ENCODE assay signal across 8 cellular contexts in the genomic region with DNA sequence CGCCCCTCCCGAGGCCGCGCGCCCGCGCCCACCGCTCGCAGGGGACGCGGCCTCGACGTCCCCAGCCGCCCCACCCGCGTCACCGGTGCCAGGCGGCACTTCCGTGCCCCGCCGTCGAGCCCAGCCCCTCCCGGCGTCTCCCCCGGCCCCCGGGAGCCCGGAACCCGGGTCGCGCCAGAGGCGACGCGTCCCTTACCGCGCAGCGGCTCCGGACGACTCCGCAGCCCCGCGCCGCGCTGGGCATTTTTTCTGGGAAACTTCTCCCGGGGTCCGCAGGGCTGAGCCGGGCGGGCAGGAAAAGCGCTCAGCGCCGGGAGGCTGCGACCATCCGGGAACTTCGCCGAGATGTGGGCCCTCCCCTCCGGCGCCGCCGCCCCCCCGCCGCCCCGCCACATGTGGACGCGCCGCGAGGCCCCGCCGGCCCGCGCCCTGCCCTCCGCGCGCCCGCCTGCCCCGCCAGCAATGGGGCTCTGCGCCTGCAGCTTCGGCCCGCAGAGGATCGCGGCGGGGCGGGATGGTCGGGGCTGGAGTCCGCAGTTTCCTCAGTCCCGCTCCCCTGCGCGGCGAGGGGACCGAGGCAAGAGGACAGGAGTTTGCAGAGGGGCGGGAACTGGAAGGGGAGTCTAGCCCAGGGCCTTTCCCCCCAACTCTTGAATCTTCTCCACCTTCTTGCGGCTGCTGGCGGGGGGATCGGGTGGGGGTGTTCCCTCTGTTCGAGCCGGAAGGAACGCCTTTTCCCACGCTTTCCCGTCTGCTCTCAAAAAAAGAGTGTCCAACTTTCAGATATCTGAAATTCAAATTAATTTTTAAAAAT.
DNase-seq lines count a peak whose midpoint lies in the region; TF ChIP-seq lines count a peak whose summit lies in the region.

No MANE protein-coding gene starts in this region.

- no peak overlapping the region for H2BK120ac ChIP-seq in H9 (ENCODE audit: low read depth, low read length, poor library complexity, severe bottlenecking)

- H3K4me1 ChIP-seq in H9 (ENCODE audit: insufficient read depth, low read length) = no peaks in the 10 kb centered on the region; the same call in 1 of the 2 replicates
- peaks cover 4% of the 10 kb centered on the region for H3K4me1 ChIP-seq in mesodermal cell (ENCODE audit: control insufficient read depth, insufficient read depth, low read length, poor library complexity, severe bottlenecking)

- H3K36me3 ChIP-seq in mesodermal cell (ENCODE audit: control insufficient read depth, insufficient read depth, low read length) = peaks cover 18% of the 10 kb centered on the region

- H3K9ac ChIP-seq in H9 (ENCODE audit: extremely low read depth, insufficient read length, low read length) = no peak overlapping the region

- H3K9me3 ChIP-seq in H9 (ENCODE audit: control insufficient read depth, low read depth, low read length) (no peaks in the 10 kb centered on the region), mesodermal cell (ENCODE audit: control insufficient read depth, low read length) (no peaks in the 10 kb centered on the region)

- H3K27ac ChIP-seq in H9 (ENCODE audit: insufficient read length, low read depth, low read length) (no peak overlapping the region), mesodermal cell (ENCODE audit: low read depth, low read length, severe bottlenecking) (peak overlapping the region; percentile 67)

- peak overlapping the region; percentile 62; the same call in 1 of the 2 replicates for H3K14ac ChIP-seq in H9 (ENCODE audit: insufficient read depth, low read length)

- H3K4me3 ChIP-seq in mesodermal cell (ENCODE audit: extremely low read depth, insufficient read depth, low read length, poor library complexity, severe bottlenecking) = peak overlapping the region; percentile 80

- H3K79me1 ChIP-seq in H9 (ENCODE audit: insufficient read depth, low read depth, low read length, poor library complexity, severe bottlenecking) = no peaks in the 10 kb centered on the region

- no peak overlapping the region for H3K18ac ChIP-seq in H9 (ENCODE audit: insufficient read length, low read depth, low read length)

- H4K20me1 ChIP-seq in H9 (ENCODE audit: control insufficient read depth, insufficient read depth, insufficient read length) = no peaks in the 10 kb centered on the region

- peaks cover 12% of the 10 kb centered on the region for H3K23me2 ChIP-seq in H9 (ENCODE audit: insufficient read length, low read depth, low read length, poor library complexity, severe bottlenecking)

- no peak overlapping the region for H2BK5ac ChIP-seq in H9 (ENCODE audit: insufficient read length, low read length)

- H3K23ac ChIP-seq in H9 (ENCODE audit: insufficient read length, low read depth, low read length) = no peak overlapping the region

- peak overlapping the region; percentile 79 to 90 for H3K4me3 Mint-ChIP-seq in H9
- peak overlapping the region; percentile 93 for H3K4me3 Mint-ChIP-seq in endothelial cell (ENCODE audit: unreplicated experiment)

- H2BK15ac ChIP-seq in H9 (ENCODE audit: low read depth, low read length) = no peak overlapping the region

- H2AK5ac ChIP-seq in H9 (ENCODE audit: insufficient read length, low read length) = no peak overlapping the region

- peaks cover 15 to 25% of the 10 kb centered on the region in 2 experiments for H3K4me1 Mint-ChIP-seq in H9
- peaks cover 70% of the 10 kb centered on the region for H3K4me1 Mint-ChIP-seq in endothelial cell (ENCODE audit: unreplicated experiment)

- no peaks in the 10 kb centered on the region for H3K9me3 Mint-ChIP-seq in H9
- no peaks in the 10 kb centered on the region for H3K9me3 Mint-ChIP-seq in endothelial cell (ENCODE audit: unreplicated experiment)

- H4K5ac ChIP-seq in H9 (ENCODE audit: insufficient read length, low read depth, low read length) = no peak overlapping the region

- peaks cover 13% of the 10 kb centered on the region; the same call in 1 of the 2 replicates for H3K27me3 ChIP-seq in H9 (ENCODE audit: insufficient read depth, low read length)

- no peak overlapping the region for H2BK12ac ChIP-seq in H9 (ENCODE audit: insufficient read length, low read depth, low read length)

- H2BK20ac ChIP-seq in H9 (ENCODE audit: low read depth, low read length, poor library complexity, severe bottlenecking) = no peak overlapping the region

- H3K27me3 Mint-ChIP-seq in H9 (ENCODE audit: low read depth) = peaks cover 58% of the 10 kb centered on the region
- peaks cover 12% of the 10 kb centered on the region for H3K27me3 Mint-ChIP-seq in endothelial cell (ENCODE audit: unreplicated experiment)

- WGBS in H9 (ENCODE audit: extremely low coverage, insufficient read length, low lambda C conversion rate) = no CpG with 5 or more reads among the region's 97 CpGs
- 0% methylated on average over 45 to 81 of the region's 97 CpGs for WGBS in mesodermal cell (ENCODE audit: insufficient coverage in 2 of 2), 2 experiments

- no peak overlapping the region for H3K56ac ChIP-seq in H9 (ENCODE audit: insufficient read length, low read depth, low read length)

- H3K36me3 Mint-ChIP-seq in H9 (ENCODE audit: insufficient read depth in 1 of 3, low read depth in 3 of 3) = peaks cover 0 to 2% (median 0%) of the 10 kb centered on the region in 3 experiments; a peak in 1 of 7 replicates
- peaks cover 10% of the 10 kb centered on the region for H3K36me3 Mint-ChIP-seq in endothelial cell (ENCODE audit: low read depth, unreplicated experiment)

- no peak overlapping the region; a peak in 1 of 7 replicates for H3K27ac Mint-ChIP-seq in H9
- no peak overlapping the region for H3K27ac Mint-ChIP-seq in endothelial cell (ENCODE audit: unreplicated experiment)

- H4K8ac ChIP-seq in H9 (replicated peaks; ENCODE audit: insufficient read length, low read depth, low read length) = no peak overlapping the region

- TF ChIP-seq CTCF in GM10266 (IDR thresholded peaks at IDR 0.05; ENCODE audit: control insufficient read depth, insufficient read depth, low read depth, missing control alignments) = no peak
- TF ChIP-seq CTCF in H9 (conservative IDR thresholded peaks at IDR 0.05) = no peak
- no peak for TF ChIP-seq CTCF in endothelial cell (IDR thresholded peaks at IDR 0.05; ENCODE audit: unreplicated experiment)

- no peak overlapping the region for H3K4ac ChIP-seq in H9 (ENCODE audit: low read depth, low read length)

- no peak overlapping the region for H2AFZ ChIP-seq in H9 (ENCODE audit: low read length)

- no peak overlapping the region for H3T11ph ChIP-seq in H9 (ENCODE audit: low read length)

- peak; percentile 83 for DNase-seq in GM10266 (ENCODE audit: extremely low spot score)
- DNase-seq in H9 = peak; percentile 68
- DNase-seq in NCI-H2196 (lab: John Stamatoyannopoulos, UW; ENCODE audit: unreplicated experiment) = peak; percentile 68
- DNase-seq in activated CD8-positive, alpha-beta memory T cell treated with anti-CD3 and anti-CD28 coated beads, Interleukin-2, amount 50 U/mL, for 4 hours = peak; percentile 70
- DNase-seq in endothelial cell (ENCODE audit: low spot score) = peak; percentile 74
- peak; percentile 21 to 44 for DNase-seq in stimulated activated CD8-positive, alpha-beta memory T cell treated with anti-CD3 and anti-CD28 coated beads, Interleukin-15, amount 100 ng/mL, for 48 hours (ENCODE audit: low read depth in 2 of 2)
- DNase-seq in OCI-M2 (lab: John Stamatoyannopoulos, UW; ENCODE audit: unreplicated experiment) = no peak

- no peak overlapping the region for H4K91ac ChIP-seq in H9 (ENCODE audit: insufficient read length, low read depth, low read length)

- no peaks in the 10 kb centered on the region; the same call in 1 of the 2 replicates for H3K79me2 ChIP-seq in H9 (ENCODE audit: insufficient read depth, low read length)

- H3K4me2 ChIP-seq in H9 (ENCODE audit: insufficient read depth, insufficient read length, low read length) = peak overlapping the region; percentile 90
